Comparison of ENCODE assay signal across 34 cellular contexts in the genomic region with DNA sequence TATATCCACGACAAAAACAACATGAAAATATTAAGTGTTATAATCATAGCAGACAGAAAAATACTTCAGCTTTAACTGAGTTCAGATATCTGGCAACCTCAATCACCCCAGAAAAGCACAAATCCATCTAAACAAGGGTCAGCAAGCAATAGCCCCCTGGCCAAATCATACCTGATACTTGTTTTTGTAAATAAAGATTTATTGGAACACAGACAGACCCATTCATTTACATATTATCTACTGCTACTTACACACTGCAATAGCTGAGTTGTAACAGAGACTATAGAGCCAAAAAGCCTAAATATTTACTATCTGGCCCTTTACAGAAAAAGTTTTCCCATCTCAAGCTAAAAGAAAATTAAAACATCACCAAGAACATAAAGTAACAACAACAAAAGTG. TPM values are rescaled to one million over a fixed set of nuclear protein-coding genes. Genes with fewer than 3 reads are reported as not detected.
"Had no signal": no experiment of that assay in that cellular context is flagged by ENCODE, and none has a peak within 500 bp of the region (broad histone marks: within the 10 kb centered on the region; RNA-seq: fewer than 3 reads in every experiment).

No MANE protein-coding gene starts in this region.

- H3K9me3 ChIP-seq: ascending aorta had no signal

- H3K4me1 ChIP-seq: adrenal gland, ascending aorta had no signal

- H3K27me3 Mint-ChIP-seq: activated B cell treated with CpG ODN at 0.5 μM for 24 hours; activated CD4-positive, alpha-beta memory T cell treated with anti-CD3 and anti-CD28 coated beads for 36 hours; activated CD4-positive, alpha-beta T cell treated with anti-CD3 and anti-CD28 coated beads, Interleukin-2, amount 10 ng/mL, durations not matched to agents 24 days and 14 days; activated CD8-positive, alpha-beta T cell treated with anti-CD3 and anti-CD28 coated beads for 36 hours; activated naive CD8-positive, alpha-beta T cell treated with anti-CD3 and anti-CD28 coated beads for 36 hours; activated T-cell treated with anti-CD3 and anti-CD28 coated beads, Interleukin-2, amount 50 U/mL, for 24 hours; activated T-helper 17 cell treated with anti-CD3 and anti-CD28 coated beads, Interleukin-2, amount 50 U/mL, for 72 hours; brain had no signal

- ATAC-seq: activated CD8-positive, alpha-beta T cell treated with anti-CD3 and anti-CD28 coated beads for 36 hours; activated naive CD4-positive, alpha-beta T cell treated with anti-CD3 and anti-CD28 coated beads, Interleukin-2, amount 50 U/mL, for 72 hours; activated T-helper 17 cell treated with anti-CD3 and anti-CD28 coated beads, Interleukin-2, amount 50 U/mL, for 72 hours had no signal

- H3K4me3 Mint-ChIP-seq: activated B cell treated with CpG ODN at 0.5 μM for 24 hours; activated CD4-positive, alpha-beta memory T cell treated with anti-CD3 and anti-CD28 coated beads for 36 hours; activated CD4-positive, alpha-beta T cell treated with anti-CD3 and anti-CD28 coated beads, Interleukin-2, amount 10 ng/mL, durations not matched to agents 24 days and 14 days; activated CD8-positive, alpha-beta T cell treated with anti-CD3 and anti-CD28 coated beads for 36 hours; activated naive CD4-positive, alpha-beta T cell treated with anti-CD3 and anti-CD28 coated beads for 36 hours; activated naive CD8-positive, alpha-beta T cell treated with anti-CD3 and anti-CD28 coated beads for 36 hours; activated T-cell treated with anti-CD3 and anti-CD28 coated beads, Interleukin-2, amount 50 U/mL, for 24 hours; activated T-helper 1 cell treated with anti-CD3 and anti-CD28 coated beads, Interleukin-12 subunit alpha, Interleukin-12 subunit beta, Interleukin-2, Interleukin-4 antibody, amounts not matched to agents 30 ng/mL and 10 ng/mL and 1 ng/mL, durations not matched to agents 14 hours and 24 hours and 36 hours; activated T-helper 17 cell treated with anti-CD3 and anti-CD28 coated beads, Interleukin-2, amount 50 U/mL, for 72 hours; brain; T-helper 1 cell treated with Interleukin-12 subunit alpha and Interleukin-12 subunit beta and Interleukin-4 antibody, amounts not matched to agents 30 μg/mL and 1 μg/mL, for 36 hours; T-helper 2 cell treated with Interferon-gamma antibody and Interleukin-4, amounts not matched to agents 5 μg/mL and 100 μg/mL, for 36 hours had no signal

- H3K4me1 Mint-ChIP-seq: activated B cell treated with CpG ODN at 0.5 μM for 24 hours, brain had no signal

- H3K4me3 ChIP-seq: adrenal gland, ascending aorta had no signal

- DNase-seq: activated B cell treated with CpG ODN at 0.5 μM for 24 hours; activated CD4-positive, alpha-beta memory T cell treated with anti-CD3 and anti-CD28 coated beads for 36 hours; activated CD4-positive, alpha-beta T cell treated with anti-CD3 and anti-CD28 coated beads for 4 hours; activated CD4-positive, alpha-beta T cell treated with anti-CD3 and anti-CD28 coated beads, Interleukin-2, amount 10 ng/mL, durations not matched to agents 24 days and 14 days; activated CD4-positive, alpha-beta T cell treated with anti-CD3 and anti-CD28 coated beads, Interleukin-2, amount 50 U/mL, for 1 hour; activated CD4-positive, alpha-beta T cell treated with anti-CD3 and anti-CD28 coated beads, Interleukin-2, amount 50 U/mL, for 4 hours; activated CD4-positive, CD25-positive, alpha-beta regulatory T cell treated with anti-CD3 and anti-CD28 coated beads, Interleukin-2, amount 50 U/mL, for 72 hours; activated CD8-positive, alpha-beta memory T cell treated with anti-CD3 and anti-CD28 coated beads, Interleukin-2, amount 50 U/mL, for 4 hours; activated CD8-positive, alpha-beta T cell treated with anti-CD3 and anti-CD28 coated beads for 36 hours; activated effector memory CD4-positive, alpha-beta T cell treated with anti-CD3 and anti-CD28 coated beads, Interleukin-2, amount 50 U/mL, for 16 hours; activated gamma-delta T cell treated with Interleukin-2 at 50 U/mL for 16 hours; activated naive CD4-positive, alpha-beta T cell; activated naive CD4-positive, alpha-beta T cell treated with anti-CD3 and anti-CD28 coated beads for 36 hours; activated naive CD4-positive, alpha-beta T cell treated with anti-CD3 and anti-CD28 coated beads, Interleukin-2, amount 50 U/mL, for 16 hours; activated naive CD8-positive, alpha-beta T cell treated with anti-CD3 and anti-CD28 coated beads for 36 hours; activated T-cell treated with anti-CD3 and anti-CD28 coated beads, Interleukin-2, amount 50 U/mL, for 24 hours; activated T-cell treated with anti-CD3 and anti-CD28 coated beads, Interleukin-2, amount 50 U/mL, for 48 hours; adrenal gland; amniotic stem cell; central memory CD4-positive, alpha-beta T cell; T-helper 1 cell; T-helper 2 cell; T-helper 9 cell had no signal

- H3K27ac ChIP-seq: adrenal gland, ascending aorta, VCaP had no signal

- H3K9me3 Mint-ChIP-seq: activated B cell treated with CpG ODN at 0.5 μM for 24 hours; activated CD4-positive, alpha-beta memory T cell treated with anti-CD3 and anti-CD28 coated beads for 36 hours; activated CD4-positive, alpha-beta T cell treated with anti-CD3 and anti-CD28 coated beads, Interleukin-2, amount 10 ng/mL, durations not matched to agents 24 days and 14 days; activated CD8-positive, alpha-beta T cell treated with anti-CD3 and anti-CD28 coated beads for 36 hours; activated naive CD4-positive, alpha-beta T cell treated with anti-CD3 and anti-CD28 coated beads for 36 hours; activated naive CD4-positive, alpha-beta T cell treated with anti-CD3 and anti-CD28 coated beads, Interleukin-2, amount 50 U/mL, for 72 hours; activated naive CD8-positive, alpha-beta T cell treated with anti-CD3 and anti-CD28 coated beads for 36 hours; activated T-cell treated with anti-CD3 and anti-CD28 coated beads, Interleukin-2, amount 50 U/mL, for 24 hours; activated T-helper 1 cell treated with anti-CD3 and anti-CD28 coated beads, Interleukin-12 subunit alpha, Interleukin-12 subunit beta, Interleukin-2, Interleukin-4 antibody, amounts not matched to agents 30 ng/mL and 10 ng/mL and 1 ng/mL, durations not matched to agents 14 hours and 24 hours and 36 hours; activated T-helper 17 cell treated with anti-CD3 and anti-CD28 coated beads, Interleukin-2, amount 50 U/mL, for 72 hours; brain; T-helper 1 cell treated with Interleukin-12 subunit alpha and Interleukin-12 subunit beta and Interleukin-4 antibody, amounts not matched to agents 30 μg/mL and 1 μg/mL, for 36 hours; T-helper 2 cell treated with Interferon-gamma antibody and Interleukin-4, amounts not matched to agents 5 μg/mL and 100 μg/mL, for 36 hours had no signal

- FAIRE-seq: TTC549 had no signal

- H3K27me3 ChIP-seq: adrenal gland, ascending aorta had no signal

- H3K27ac Mint-ChIP-seq: activated B cell treated with CpG ODN at 0.5 μM for 24 hours; activated CD4-positive, alpha-beta memory T cell treated with anti-CD3 and anti-CD28 coated beads for 36 hours; activated CD4-positive, alpha-beta T cell treated with anti-CD3 and anti-CD28 coated beads, Interleukin-2, amount 10 ng/mL, durations not matched to agents 24 days and 14 days; activated CD8-positive, alpha-beta T cell treated with anti-CD3 and anti-CD28 coated beads for 36 hours; activated naive CD4-positive, alpha-beta T cell treated with anti-CD3 and anti-CD28 coated beads for 36 hours; activated naive CD8-positive, alpha-beta T cell treated with anti-CD3 and anti-CD28 coated beads for 36 hours; activated T-cell treated with anti-CD3 and anti-CD28 coated beads, Interleukin-2, amount 50 U/mL, for 24 hours; activated T-helper 1 cell treated with anti-CD3 and anti-CD28 coated beads, Interleukin-12 subunit alpha, Interleukin-12 subunit beta, Interleukin-2, Interleukin-4 antibody, amounts not matched to agents 30 ng/mL and 10 ng/mL and 1 ng/mL, durations not matched to agents 14 hours and 24 hours and 36 hours; activated T-helper 17 cell treated with anti-CD3 and anti-CD28 coated beads, Interleukin-2, amount 50 U/mL, for 72 hours; brain; T-helper 1 cell treated with Interleukin-12 subunit alpha and Interleukin-12 subunit beta and Interleukin-4 antibody, amounts not matched to agents 30 μg/mL and 1 μg/mL, for 36 hours; T-helper 2 cell treated with Interferon-gamma antibody and Interleukin-4, amounts not matched to agents 5 μg/mL and 100 μg/mL, for 36 hours had no signal

RNA-seq across cellular contexts. Expression of a gene that starts 28.3 kb away (rescaled TPM):
- total RNA-seq: activated B cell treated with CpG ODN at 0.5 μM for 24 hours; activated CD4-positive, alpha-beta memory T cell treated with anti-CD3 and anti-CD28 coated beads for 36 hours; activated CD4-positive, alpha-beta T cell treated with anti-CD3 and anti-CD28 coated beads, Interleukin-2, amount 10 ng/mL, durations not matched to agents 24 days and 14 days; activated CD8-positive, alpha-beta memory T cell treated with anti-CD3 and anti-CD28 coated beads for 36 hours; activated CD8-positive, alpha-beta T cell treated with anti-CD3 and anti-CD28 coated beads for 36 hours; activated naive CD4-positive, alpha-beta T cell treated with anti-CD3 and anti-CD28 coated beads for 36 hours; activated naive CD4-positive, alpha-beta T cell treated with anti-CD3 and anti-CD28 coated beads, Interleukin-2, amount 50 U/mL, for 72 hours; activated naive CD8-positive, alpha-beta T cell treated with anti-CD3 and anti-CD28 coated beads for 36 hours; activated T-helper 1 cell treated with anti-CD3 and anti-CD28 coated beads, Interleukin-12 subunit alpha, Interleukin-12 subunit beta, Interleukin-2, Interleukin-4 antibody, amounts not matched to agents 30 ng/mL and 10 ng/mL and 1 ng/mL, durations not matched to agents 14 hours and 24 hours and 36 hours; activated T-helper 17 cell treated with anti-CD3 and anti-CD28 coated beads, Interleukin-2, amount 50 U/mL, for 72 hours; adrenal gland; ascending aorta; cerebellum had no signal
